Comparison of ENCODE assay signal across 15 cellular contexts in the genomic region with DNA sequence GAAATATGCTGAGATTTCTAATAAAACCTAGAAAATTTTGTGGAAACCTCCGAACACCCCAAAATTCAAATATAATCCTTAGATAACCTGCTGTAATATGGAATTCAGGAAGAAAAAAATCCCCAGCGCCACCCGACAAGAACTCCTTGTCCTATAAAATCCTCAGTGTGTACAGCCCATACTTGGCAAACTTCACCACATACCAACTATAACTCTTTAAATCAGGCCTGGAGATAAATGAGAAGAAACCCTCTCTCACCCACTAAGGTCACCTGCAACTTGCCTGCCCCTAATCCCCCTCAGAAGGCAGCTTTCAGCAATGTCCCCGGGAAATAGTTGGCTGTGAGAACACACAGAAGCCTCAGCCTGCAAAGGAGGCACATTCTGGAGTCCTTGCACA.
DNase-seq lines count a peak whose midpoint lies in the region; ATAC-seq and TF ChIP-seq lines count a peak whose summit lies in the region.
"Had no signal": no experiment of that assay in that cellular context is flagged by ENCODE, and none has a peak within 500 bp of the region (broad histone marks: within the 10 kb centered on the region; RNA-seq: fewer than 3 reads in every experiment).

No MANE protein-coding gene starts in this region.

- peak overlapping the region; percentile 91 for H3K27ac Mint-ChIP-seq in HFFc6
- H3K27ac Mint-ChIP-seq: activated naive CD4-positive, alpha-beta T cell treated with anti-CD3 and anti-CD28 coated beads for 36 hours had no signal

- no peaks in the 10 kb centered on the region for H3K36me3 ChIP-seq in brain microvascular endothelial cell (replicated peaks)
- no peaks in the 10 kb centered on the region for H3K36me3 ChIP-seq in lower lobe of right lung
- H3K36me3 ChIP-seq in spleen = no peaks in the 10 kb centered on the region
- H3K36me3 ChIP-seq in Karpas-422 (ENCODE audit: insufficient read depth, low read length) = no peaks in the 10 kb centered on the region
- H3K36me3 ChIP-seq: BLaER1 had no signal

- TF ChIP-seq POLR2A in spleen (IDR thresholded peaks at IDR 0.05) = no peak

- peaks cover 91% of the 10 kb centered on the region for H3K4me1 Mint-ChIP-seq in HFFc6 (ENCODE audit: low read depth)

- WGBS in spleen, 5 donors = 86 to 93% (median 89%) methylated on average over 4 of the region's 4 CpGs

- peak overlapping the region; percentile 54 for H3K27ac ChIP-seq in brain microvascular endothelial cell
- H3K27ac ChIP-seq in lower lobe of right lung = peak overlapping the region; percentile 69
- peak overlapping the region in 7 of 8 donors; percentile 1 to 73 (median 50) for H3K27ac ChIP-seq in spleen
- H3K27ac ChIP-seq in Karpas-422 (ENCODE audit: low read length) = no peak overlapping the region
- H3K27ac ChIP-seq: BLaER1 had no signal

- H3K36me3 Mint-ChIP-seq in HFFc6 (ENCODE audit: low read depth) = no peaks in the 10 kb centered on the region

- H3K9ac ChIP-seq in Karpas-422 (ENCODE audit: low read length) = no peak overlapping the region
- H3K9ac ChIP-seq: BLaER1 had no signal

- in situ Hi-C loops in brain microvascular endothelial cell (cut with HindIII; ENCODE audit: low pct_ligation_motif_present, low sequenced_read_pairs) = no loop called here

- ATAC-seq in lower lobe of right lung = peak; percentile 36 to 66
- no peak for ATAC-seq in esophagus mucosa
- no peak for ATAC-seq in HG03139 (IDR thresholded peaks at IDR 0.05; ENCODE audit: unreplicated experiment)
- ATAC-seq: activated CD4-positive, CD25-positive, alpha-beta regulatory T cell treated with anti-CD3 and anti-CD28 coated beads, Interleukin-2, amount 50 U/mL, for 24 hours had no signal

- H4K20me1 ChIP-seq in Karpas-422 (ENCODE audit: insufficient read depth, low read depth, low read length) = no peaks in the 10 kb centered on the region
- H4K20me1 ChIP-seq: BLaER1 had no signal

- no peaks in the 10 kb centered on the region for H3K9me3 ChIP-seq in lower lobe of right lung
- no peaks in the 10 kb centered on the region for H3K9me3 ChIP-seq in spleen
- no peaks in the 10 kb centered on the region for H3K9me3 ChIP-seq in Karpas-422 (ENCODE audit: low read length)
- H3K9me3 ChIP-seq: BLaER1 had no signal

- H3K27me3 Mint-ChIP-seq in HFFc6 (ENCODE audit: insufficient read depth) = no peaks in the 10 kb centered on the region; the same call in none of the 2 replicates

- no peaks in the 10 kb centered on the region for H3K9me3 Mint-ChIP-seq in HFFc6
- H3K9me3 Mint-ChIP-seq: activated naive CD4-positive, alpha-beta T cell treated with anti-CD3 and anti-CD28 coated beads for 36 hours had no signal

- peaks cover 23% of the 10 kb centered on the region for H3K4me1 ChIP-seq in lower lobe of right lung
- H3K4me1 ChIP-seq in spleen = peaks cover 0 to 17% (median 8%) of the 10 kb centered on the region in 6 donors
- no peaks in the 10 kb centered on the region for H3K4me1 ChIP-seq in Karpas-422 (ENCODE audit: low read length)
- H3K4me1 ChIP-seq: BLaER1 had no signal

- no peaks in the 10 kb centered on the region for H3K79me2 ChIP-seq in Karpas-422 (ENCODE audit: low read length)

- intact Hi-C loops in lower lobe of right lung (cut with DNase I) (no loop called here), spleen (cut with DNase I; ENCODE audit: low total_unique reads) (no loop called here)

- no peak for TF ChIP-seq CTCF in HFFc6 (IDR thresholded peaks at IDR 0.05)
- no peak for TF ChIP-seq CTCF in brain microvascular endothelial cell (IDR thresholded peaks at IDR 0.05; ENCODE audit: low read depth, low read length, missing control alignments)
- no peak for TF ChIP-seq CTCF in lower lobe of right lung (IDR thresholded peaks at IDR 0.05)
- TF ChIP-seq CTCF in spleen (IDR thresholded peaks at IDR 0.05 in 8 of 11, conservative IDR thresholded peaks at IDR 0.05 in 3 of 11) = no peak

- DNase-seq in HFFc6 (no peak), brain microvascular endothelial cell (no peak), lower lobe of right lung (no peak), spleen (no peak), EL (no peak), Karpas-422 (no peak)
- DNase-seq: activated CD8-positive, alpha-beta memory T cell treated with anti-CD3 and anti-CD28 coated beads, Interleukin-2, amount 50 U/mL, for 48 hours; activated naive CD4-positive, alpha-beta T cell treated with anti-CD3 and anti-CD28 coated beads for 36 hours; OCI-M1; stimulated activated CD4-positive, alpha-beta T cell treated with anti-CD3 and anti-CD28 coated beads, Interleukin-15, amount 100 ng/mL, for 24 hours; T-helper 1 cell had no signal

- H3K27me3 ChIP-seq in brain microvascular endothelial cell (replicated peaks) (no peaks in the 10 kb centered on the region), lower lobe of right lung (ENCODE audit: low read depth) (no peaks in the 10 kb centered on the region), spleen (replicated peaks in 1 of 7) (no peaks in the 10 kb centered on the region), Karpas-422 (ENCODE audit: low read length) (no peaks in the 10 kb centered on the region)
- H3K27me3 ChIP-seq: BLaER1 had no signal

- no peak overlapping the region for H3K4me2 ChIP-seq in Karpas-422 (ENCODE audit: low read depth, low read length, poor library complexity, severe bottlenecking)

- H3K4me3 Mint-ChIP-seq in HFFc6 = peak overlapping the region; percentile 74; the same call in 1 of the 2 replicates
- H3K4me3 Mint-ChIP-seq: activated naive CD4-positive, alpha-beta T cell treated with anti-CD3 and anti-CD28 coated beads for 36 hours had no signal

- H3K9me2 ChIP-seq in Karpas-422 (replicated peaks; ENCODE audit: insufficient read depth, low read length) = no peaks in the 10 kb centered on the region

- H3K4me3 ChIP-seq in brain microvascular endothelial cell (ENCODE audit: low read depth, low read length) = no peak overlapping the region
- H3K4me3 ChIP-seq in lower lobe of right lung = no peak overlapping the region
- no peak overlapping the region for H3K4me3 ChIP-seq in spleen
- no peak overlapping the region for H3K4me3 ChIP-seq in Karpas-422 (ENCODE audit: low read length)
- H3K4me3 ChIP-seq: BLaER1 had no signal

- no peak overlapping the region for H2AFZ ChIP-seq in Karpas-422 (ENCODE audit: low read length)

Comparison
In these comparisons a context has a peak if more than half of its experiments do, and no peak if none do; other contexts are left out.
1. ATAC-seq: peak in lower lobe of right lung (2 of 2); none in esophagus mucosa (single experiment) and HG03139 (single experiment).